ENCODE assay signal across 8 cellular contexts in the genomic region with DNA sequence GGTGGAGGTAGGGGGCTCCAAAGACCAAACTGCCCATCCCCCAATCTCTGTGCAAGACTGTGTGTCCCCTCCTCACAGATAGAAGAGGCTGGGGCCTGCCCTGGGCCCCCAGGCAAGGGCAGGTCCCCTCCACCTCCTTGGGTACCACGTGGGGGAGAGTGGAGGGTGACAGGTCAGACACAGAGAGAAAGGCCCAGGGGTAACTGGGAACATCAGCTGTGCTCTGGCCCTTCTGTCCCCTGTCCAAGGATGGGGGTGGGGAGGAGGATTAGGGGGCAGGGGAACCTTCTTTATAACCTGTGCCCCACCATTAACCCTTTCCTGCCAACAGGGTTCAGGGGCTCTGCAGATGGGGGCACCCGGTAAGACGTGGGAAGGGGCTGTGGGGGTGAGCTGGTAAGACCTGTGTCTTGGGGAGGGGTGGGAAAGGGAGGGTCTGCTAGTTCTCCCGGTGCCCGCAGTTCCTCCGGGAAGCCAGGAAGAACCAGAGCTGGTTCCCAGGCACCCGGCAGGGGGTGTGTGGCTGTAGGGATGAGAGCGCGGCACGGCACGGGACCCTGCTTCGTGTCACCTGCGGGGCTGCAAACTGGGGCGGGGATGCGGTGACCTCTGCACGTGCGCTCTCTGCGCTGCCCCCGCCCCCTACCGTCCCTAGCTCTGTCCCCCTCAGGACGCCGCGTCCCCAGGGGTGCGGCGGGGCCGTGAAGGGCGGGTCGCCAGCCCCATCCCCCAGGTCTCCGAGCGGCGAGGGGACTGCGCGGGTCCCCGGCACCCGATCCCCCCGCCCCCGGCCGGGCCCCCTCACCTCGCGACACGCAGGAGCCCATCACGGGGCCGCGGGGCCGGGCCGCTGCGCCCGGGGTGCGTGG. TPM values are rescaled to one million over a fixed set of nuclear protein-coding genes. Genes with fewer than 3 reads are reported as not detected.
DNase-seq lines count a peak whose midpoint lies in the region; ATAC-seq and TF ChIP-seq lines count a peak whose summit lies in the region.

No MANE protein-coding gene starts in this region.

- 0 out of 2 replicates have a peak, but pooled peaks cover 3% of the 10 kb centered on the region for H3F3A ChIP-seq in DOHH2 (ENCODE audit: control insufficient read depth, insufficient read depth)

- no peaks in the 10 kb centered on the region for H3K79me2 ChIP-seq in DOHH2 (ENCODE audit: control insufficient read depth, low read length)

- WGBS in ovary, 3 donors: 8 to 13% (median 8%) methylated on average over 25 to 49 of the region's 49 CpGs

- peaks cover 8% of the 10 kb centered on the region for H3K4me1 ChIP-seq in DOHH2 (ENCODE audit: control insufficient read depth, low read length)
- no peaks in the 10 kb centered on the region for H3K4me1 ChIP-seq in ovary (ENCODE audit: insufficient read depth)

- intact Hi-C loops in ovary (cut with DNase I): loop anchor here in 1 of 4 donors (10.0 kb wide), 1 partner anchor 282 kb away; a partner anchor contains a TSS

- peak overlapping the region; percentile 91 for H3K4me2 ChIP-seq in DOHH2 (ENCODE audit: low read length)

- H3K9me3 ChIP-seq in DOHH2 (ENCODE audit: control insufficient read depth, insufficient read depth, low read length) (no peaks in the 10 kb centered on the region), ovary (no peaks in the 10 kb centered on the region)

- TF ChIP-seq CTCF in DOHH2 (IDR thresholded peaks at IDR 0.05; ENCODE audit: low read depth, low read length, poor library complexity, severe bottlenecking) (no peak), ovary (IDR thresholded peaks at IDR 0.05) (no peak)

- DNase-seq in LoVo (ENCODE audit: low spot score) (peak; percentile 11), ovary (no peak), left lobe of liver (ENCODE audit: low spot score) (no peak), amniotic stem cell (lab: John Stamatoyannopoulos, UW) (no peak), OCI-M2 (lab: John Stamatoyannopoulos, UW; ENCODE audit: unreplicated experiment) (no peak), T-helper 2 cell (no peak)

- no peaks in the 10 kb centered on the region for H3K9me2 ChIP-seq in DOHH2 (replicated peaks; ENCODE audit: control insufficient read depth, low read length)

- TF ChIP-seq EP300 in ovary (IDR thresholded peaks at IDR 0.05): no peak

- no peak for ATAC-seq in left lobe of liver

- peaks cover 50% of the 10 kb centered on the region for H3K27me3 ChIP-seq in DOHH2 (ENCODE audit: control insufficient read depth, low read length)
- H3K27me3 ChIP-seq in ovary: no peaks in the 10 kb centered on the region

- TF ChIP-seq POLR2A in ovary (IDR thresholded peaks at IDR 0.05): no peak

- no peak overlapping the region for H3K27ac ChIP-seq in DOHH2 (ENCODE audit: low read depth, low read length)
- H3K27ac ChIP-seq in cingulate gyrus (ENCODE audit: low read depth, low read length): peak overlapping the region; percentile 4
- no peak overlapping the region for H3K27ac ChIP-seq in ovary

- H4K20me1 ChIP-seq in DOHH2 (ENCODE audit: control insufficient read depth, insufficient read depth, low read depth, low read length): no peaks in the 10 kb centered on the region; the same call in 1 of the 2 replicates

- peak overlapping the region; percentile 37 for H3K4me3 ChIP-seq in DOHH2 (ENCODE audit: low read length)
- H3K4me3 ChIP-seq in ovary: peak overlapping the region; percentile 33

- H3K36me3 ChIP-seq in DOHH2 (ENCODE audit: control insufficient read depth, low read length): no peaks in the 10 kb centered on the region
- H3K36me3 ChIP-seq in ovary: no peaks in the 10 kb centered on the region

RNA-seq across cellular contexts. Expression of a gene that starts 0.6 kb away (rescaled TPM):
- total RNA-seq in ovary (1 to 10 TPM in 1 of 7 donors, under 1 TPM in 5, not detected in 1; 0.20 to 1.3 (median 0.42) TPM), left lobe of liver (not detected)
- under 1 TPM; 0.10 to 0.16 TPM for polyA plus RNA-seq in ovary

RNA-seq across cellular contexts. Expression of a gene that starts 29.3 kb away (rescaled TPM):
- total RNA-seq in ovary: 1 to 10 TPM in 4 of 7 donors, under 1 TPM in 2, not detected in 1; 0.82 to 8.2 (median 1.9) TPM
- polyA plus RNA-seq in ovary: under 1 TPM; 0.18 to 0.42 TPM
- not detected for total RNA-seq in left lobe of liver

RNA-seq across cellular contexts. Expression of a gene that starts 51.0 kb away (rescaled TPM):
- total RNA-seq in ovary (1 to 10 TPM in 5 of 7 donors, under 1 TPM in 1, not detected in 1; 0.97 to 2.4 (median 1.2) TPM), left lobe of liver (0.08 TPM)
- under 1 TPM; 0.08 to 0.74 TPM for polyA plus RNA-seq in ovary

RNA-seq across cellular contexts. Expression of a gene that starts 55.0 kb away (rescaled TPM):
- total RNA-seq in ovary (10 to 100 TPM in 6 of 7 donors, 1 to 10 TPM in 1; 1.9 to 68.7 (median 35.8) TPM), left lobe of liver (1.2 TPM)
- polyA plus RNA-seq in ovary: 10 to 100 TPM; 21.9 to 25.4 TPM
